8 cellular contexts compared by ENCODE assay signal in genomic region chr17:81553018-81553615, GRCh38. TPM values are rescaled to one million over a fixed set of nuclear protein-coding genes. Genes with fewer than 3 reads are reported as not detected.
DNase-seq lines count a peak whose midpoint lies in the region; ATAC-seq and TF ChIP-seq lines count a peak whose summit lies in the region.

No MANE protein-coding gene starts in this region.

- H3K36me3 ChIP-seq in KMS-11 (ENCODE audit: insufficient read depth) (no peaks in the 10 kb centered on the region), neural progenitor cell (no peaks in the 10 kb centered on the region)

- H3K4me1 ChIP-seq in KMS-11 (ENCODE audit: low read depth, poor library complexity, severe bottlenecking) (peaks cover 41% of the 10 kb centered on the region), neural progenitor cell (peaks cover 5% of the 10 kb centered on the region)

- H3F3A ChIP-seq in neural progenitor cell (ENCODE audit: low read depth) = peaks cover 16% of the 10 kb centered on the region

- H3K4me3 ChIP-seq in KMS-11 (IDR thresholded peaks at IDR 0.05; ENCODE audit: insufficient read depth, low read depth, low read length) = no peak overlapping the region
- peak overlapping the region; percentile 86 for H3K4me3 ChIP-seq in fibroblast of pulmonary artery (replicated peaks; ENCODE audit: low read depth, low read length)
- H3K4me3 ChIP-seq in neural progenitor cell = peak overlapping the region; percentile 97

- H2AFZ ChIP-seq in KMS-11 (ENCODE audit: low read depth) = peak overlapping the region; percentile 76
- peak overlapping the region; percentile 94 for H2AFZ ChIP-seq in neural progenitor cell (replicated peaks)

- peak overlapping the region; percentile 45 for H3K27ac ChIP-seq in KMS-11
- peak overlapping the region; percentile 67 for H3K27ac ChIP-seq in neural progenitor cell

- H3K9me3 Mint-ChIP-seq in neural progenitor cell = no peaks in the 10 kb centered on the region

- peaks cover 20% of the 10 kb centered on the region for H3K79me2 ChIP-seq in KMS-11 (ENCODE audit: insufficient read depth, low read depth)
- H3K79me2 ChIP-seq in neural progenitor cell (ENCODE audit: low read depth) = peaks cover 15% of the 10 kb centered on the region

- H3K9ac ChIP-seq in KMS-11 = peak overlapping the region; percentile 80; the same call in 1 of the 2 replicates
- H3K9ac ChIP-seq in neural progenitor cell = peak overlapping the region; percentile 50

- TF ChIP-seq CTCF in KMS-11 (conservative IDR thresholded peaks at IDR 0.05; ENCODE audit: low read depth, low read length) (no peak; the same call in 1 of the 2 replicates), fibroblast of pulmonary artery (IDR thresholded peaks at IDR 0.05; ENCODE audit: low read length, missing control alignments) (no peak), neural progenitor cell (IDR thresholded peaks at IDR 0.05) (peak; percentile 27)

- ATAC-seq in GM21367 (IDR thresholded peaks at IDR 0.05; ENCODE audit: unreplicated experiment) = peak; percentile 24

- H3K4me1 Mint-ChIP-seq in neural progenitor cell = peaks cover 31% of the 10 kb centered on the region

- no peaks in the 10 kb centered on the region for H3K9me3 ChIP-seq in neural progenitor cell (ENCODE audit: low read depth)

- H3K36me3 Mint-ChIP-seq in neural progenitor cell = peaks cover 11% of the 10 kb centered on the region

- no peaks in the 10 kb centered on the region for H4K20me1 ChIP-seq in KMS-11 (ENCODE audit: insufficient read depth)
- peaks cover 6% of the 10 kb centered on the region for H4K20me1 ChIP-seq in neural progenitor cell (ENCODE audit: low read depth)

- DNase-seq in COLO668 (lab: John Stamatoyannopoulos, UW; ENCODE audit: unreplicated experiment) (peak; percentile 71), RKO (ENCODE audit: low spot score) (peak; percentile 93), fibroblast of pulmonary artery (ENCODE audit: low read depth) (peak; percentile 75), neural progenitor cell (ENCODE audit: low spot score) (peak; percentile 90), stromal cell of bone marrow (ENCODE audit: low read depth) (peak; percentile 79)
- DNase-seq in activated T-helper 1 cell treated with anti-CD3 and anti-CD28 coated beads, Interleukin-2, amount 50 U/mL, for 16 hours (ENCODE audit: low read depth in 1 of 2, low spot score in 1 of 2) = peak; percentile 59 to 62

- peak overlapping the region; percentile 37 for H3K27ac Mint-ChIP-seq in neural progenitor cell

- peak overlapping the region; percentile 91 for H3K4me2 ChIP-seq in KMS-11
- peak overlapping the region; percentile 93 for H3K4me2 ChIP-seq in neural progenitor cell

- H3K4me3 Mint-ChIP-seq in neural progenitor cell = peak overlapping the region; percentile 90

- H3K27me3 ChIP-seq in KMS-11 (ENCODE audit: insufficient read depth, low read depth) = no peaks in the 10 kb centered on the region
- no peaks in the 10 kb centered on the region for H3K27me3 ChIP-seq in neural progenitor cell

- peaks cover 23% of the 10 kb centered on the region for H3K27me3 Mint-ChIP-seq in neural progenitor cell (ENCODE audit: insufficient read depth, low read depth)

RNA-seq across cellular contexts. Expression of gene FAAP100, which starts 1.0 kb away (rescaled TPM):
- total RNA-seq in neural progenitor cell (ENCODE audit: low replicate concordance) = 9.7 and 36.5 TPM in 2 replicates

RNA-seq across cellular contexts. Expression of gene FSCN2, which starts 24.9 kb away (rescaled TPM):
- 0.28 TPM in 1 of 2 replicates, not detected in the other for total RNA-seq in neural progenitor cell (ENCODE audit: low replicate concordance)

RNA-seq across cellular contexts. Expression of gene ACTG1, which starts 40.5 kb away (rescaled TPM):
- 1,228 and 2,405 TPM in 2 replicates for total RNA-seq in neural progenitor cell (ENCODE audit: low replicate concordance)
